17 cellular contexts compared by ENCODE assay signal in the genomic region with DNA sequence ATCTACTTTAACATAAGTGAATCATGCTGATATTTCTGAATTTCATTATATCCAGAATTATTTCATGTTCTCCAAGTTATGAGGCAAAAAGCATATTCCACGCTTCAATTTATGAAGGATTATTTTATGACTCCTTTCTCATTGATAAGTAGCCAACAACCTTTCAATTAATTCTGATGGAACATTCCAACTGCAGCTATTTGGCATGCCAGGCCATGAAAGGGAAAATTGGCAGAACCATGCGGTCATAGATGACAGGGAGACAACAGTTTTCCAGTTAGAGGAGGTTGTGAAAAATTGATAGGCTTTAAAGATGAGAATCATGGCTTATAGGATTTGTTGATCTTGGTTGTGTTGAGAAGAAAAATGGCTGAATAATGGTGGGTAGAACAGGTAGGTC.
"Had no signal": no experiment of that assay in that cellular context is flagged by ENCODE, and none has a peak within 500 bp of the region (broad histone marks: within the 10 kb centered on the region; RNA-seq: fewer than 3 reads in every experiment).

No MANE protein-coding gene starts in this region.

- H3K27ac ChIP-seq: epithelial cell of prostate, lower lobe of right lung, pancreas, sigmoid colon, SJSA1, stomach, WERI-Rb-1 had no signal

- H3K27me3 ChIP-seq: heart right ventricle, pancreas, sigmoid colon, SJSA1, stomach had no signal

- ATAC-seq: activated CD4-positive, alpha-beta T cell treated with anti-CD3 and anti-CD28 coated beads for 36 hours; heart right ventricle; left cardiac atrium; lower lobe of right lung; pancreas had no signal

- H3K4me1 ChIP-seq: SJSA1 had no signal

- H3K4me3 Mint-ChIP-seq: activated CD4-positive, alpha-beta T cell treated with anti-CD3 and anti-CD28 coated beads for 36 hours; activated naive CD4-positive, alpha-beta T cell treated with anti-CD3 and anti-CD28 coated beads for 36 hours; brain; dendritic cell treated with granulocyte-macrophage colony-stimulating factor and Interleukin-4, amounts not matched to agents 40 ng/mL and 50 ng/mL, for 4 days had no signal

- DNase-seq: activated CD4-positive, alpha-beta T cell treated with anti-CD3 and anti-CD28 coated beads for 36 hours; activated naive CD4-positive, alpha-beta T cell treated with anti-CD3 and anti-CD28 coated beads for 36 hours; amniotic stem cell; effector memory CD4-positive, alpha-beta T cell; heart right ventricle; left cardiac atrium; lower lobe of right lung; pancreas; sigmoid colon; stimulated activated CD4-positive, alpha-beta T cell treated with anti-CD3 and anti-CD28 coated beads, Interleukin-1b, Interleukin-23, amount 100 ng/mL, for 48 hours; stomach; WERI-Rb-1 had no signal

- H3K36me3 Mint-ChIP-seq: brain had no signal

- H3K27me3 Mint-ChIP-seq: activated CD4-positive, alpha-beta T cell treated with anti-CD3 and anti-CD28 coated beads for 36 hours; dendritic cell treated with granulocyte-macrophage colony-stimulating factor and Interleukin-4, amounts not matched to agents 40 ng/mL and 50 ng/mL, for 4 days had no signal

- H3K36me3 ChIP-seq: pancreas, SJSA1, thoracic aorta, WERI-Rb-1 had no signal

- H3K27ac Mint-ChIP-seq: activated CD4-positive, alpha-beta T cell treated with anti-CD3 and anti-CD28 coated beads for 36 hours; activated naive CD4-positive, alpha-beta T cell treated with anti-CD3 and anti-CD28 coated beads for 36 hours; dendritic cell treated with granulocyte-macrophage colony-stimulating factor and Interleukin-4, amounts not matched to agents 40 ng/mL and 50 ng/mL, for 4 days had no signal

- H3K4me3 ChIP-seq: heart right ventricle, lower lobe of right lung, pancreas, sigmoid colon, SJSA1, stomach, thoracic aorta had no signal

- H3K9me3 ChIP-seq: lower lobe of right lung, pancreas, sigmoid colon, SJSA1, thoracic aorta had no signal

- H3K4me1 Mint-ChIP-seq: brain had no signal
